15 cellular contexts compared by ENCODE assay signal in genomic region chr6:10419749-10420545, GRCh38. TPM values are rescaled to one million over a fixed set of nuclear protein-coding genes. Genes with fewer than 3 reads are reported as not detected.
A peak's percentile ranks its signal among the peaks of the same experiment; 100 is the strongest.
DNase-seq lines count a peak whose midpoint lies in the region; ATAC-seq and TF ChIP-seq lines count a peak whose summit lies in the region.
"Had no signal": no experiment of that assay in that cellular context is flagged by ENCODE, and none has a peak within 500 bp of the region (broad histone marks: within the 10 kb centered on the region; RNA-seq: fewer than 3 reads in every experiment).

No MANE protein-coding gene starts in this region.

- H3K9me3 Mint-ChIP-seq in osteocyte (ENCODE audit: unreplicated experiment): no peaks in the 10 kb centered on the region

- intact Hi-C loops in ovary (cut with DNase I): no loop called here

- TF ChIP-seq CTCF in osteocyte (IDR thresholded peaks at IDR 0.05) (no peak), ovary (IDR thresholded peaks at IDR 0.05) (no peak)

- DNase-seq in SIG-M5 treated with dmso at 0.1 percent for 504 hours (lab: John Stamatoyannopoulos, UW; ENCODE audit: unreplicated experiment): peak; percentile 76
- no peak for DNase-seq in SIG-M5 (lab: John Stamatoyannopoulos, UW)
- DNase-seq in NCI-H69 (lab: John Stamatoyannopoulos, UW): peak; percentile 73
- DNase-seq in osteocyte (ENCODE audit: extremely low spot score, unreplicated experiment): no peak
- no peak for DNase-seq in ovary
- DNase-seq: EL, NCI-H2081 treated with DMSO at 0.1 percent for 48 hours had no signal

- WGBS in esophagus, 2 donors: 7 to 8% methylated on average over 31 of the region's 31 CpGs
- WGBS in ovary, 3 donors: 2 to 5% (median 2%) methylated on average over 30 to 31 of the region's 31 CpGs

- no peak for TF ChIP-seq EP300 in ovary (IDR thresholded peaks at IDR 0.05)

- H3K4me1 ChIP-seq in esophagus (ENCODE audit: control insufficient read depth in 2 of 2, insufficient read depth in 2 of 2, low read length in 1 of 2) (peaks cover 5% of the 10 kb centered on the region in 2 donors), ovary (ENCODE audit: insufficient read depth) (no peaks in the 10 kb centered on the region)

- H3K27ac ChIP-seq in esophagus (ENCODE audit: low read depth in 2 of 2, low read length in 1 of 2) (peak overlapping the region; percentile 93 to 99), ovary (no peak overlapping the region)
- H3K27ac ChIP-seq: A549, ascending aorta, SK-N-MC had no signal

- H3K36me3 ChIP-seq in esophagus (ENCODE audit: control insufficient read depth in 2 of 2, insufficient read depth in 2 of 2, low read length in 1 of 2) (no peaks in the 10 kb centered on the region), ovary (no peaks in the 10 kb centered on the region)
- H3K36me3 ChIP-seq: ascending aorta had no signal

- H3K4me1 Mint-ChIP-seq in osteocyte (ENCODE audit: unreplicated experiment): peaks cover 15% of the 10 kb centered on the region

- peak overlapping the region; percentile 66 for H3K4me3 Mint-ChIP-seq in osteocyte (ENCODE audit: unreplicated experiment)

- peak overlapping the region; percentile 50 to 58 for H3K4me3 ChIP-seq in esophagus (ENCODE audit: low read depth in 1 of 2, low read length in 2 of 2)
- H3K4me3 ChIP-seq in ovary: no peak overlapping the region
- H3K4me3 ChIP-seq: A549, ascending aorta, lung, SK-N-MC had no signal

- TF ChIP-seq POLR2A in ovary (IDR thresholded peaks at IDR 0.05): no peak

- ATAC-seq in GM19455 (IDR thresholded peaks at IDR 0.05; ENCODE audit: unreplicated experiment) (no peak), GM19452 (IDR thresholded peaks at IDR 0.05; ENCODE audit: unreplicated experiment) (no peak)
- ATAC-seq: A549, sciatic nerve had no signal

- no peak overlapping the region for H3K27ac Mint-ChIP-seq in osteocyte (ENCODE audit: unreplicated experiment)

- no peaks in the 10 kb centered on the region for H3K9me3 ChIP-seq in esophagus (ENCODE audit: control insufficient read depth in 2 of 2, insufficient read depth in 1 of 2, low read depth in 1 of 2, low read length in 1 of 2)
- peaks cover 0 to 3% of the 10 kb centered on the region in 2 donors for H3K9me3 ChIP-seq in ovary
- H3K9me3 ChIP-seq: A549, ascending aorta had no signal

- H3K27me3 Mint-ChIP-seq in osteocyte (ENCODE audit: unreplicated experiment): peaks cover 11% of the 10 kb centered on the region

- H3K27me3 ChIP-seq in esophagus (ENCODE audit: control insufficient read depth in 1 of 2, insufficient read depth in 2 of 2, low read length in 2 of 2) (peaks cover 0 to 13% of the 10 kb centered on the region in 2 donors), ovary (peaks cover 15% of the 10 kb centered on the region)

- no peaks in the 10 kb centered on the region for H3K36me3 Mint-ChIP-seq in osteocyte (ENCODE audit: unreplicated experiment)

RNA-seq across cellular contexts. Expression of gene TFAP2A, which starts 5.1 kb away (rescaled TPM):
- polyA plus RNA-seq in esophagus (10 to 100 TPM; 20.9 to 28.8 TPM), ovary (under 1 TPM; 0.12 to 0.15 TPM)
- total RNA-seq in osteocyte (53.2 and 59.6 TPM in 2 replicates), ovary (under 1 TPM in 6 of 7 donors, not detected in 1; 0.10 to 0.67 (median 0.20) TPM)

Comparison
In these comparisons a context has a peak if more than half of its experiments do, and no peak if none do; other contexts are left out.
1. DNase-seq: peak in SIG-M5 treated with dmso at 0.1 percent for 504 hours (single experiment) and NCI-H69 (single experiment); none in SIG-M5 (single experiment), osteocyte (single experiment) and ovary (0 of 5).
2. H3K27ac ChIP-seq: peak in esophagus (2 of 2); none in ovary (0 of 2).
3. RNA of gene TFAP2A, which starts 5.1 kb away (total RNA-seq): 53.2 to 59.6 TPM in osteocyte; 0.10 to 0.67 TPM in ovary; every median in the first group is over 10 times any median in the second.